Comparison of ENCODE assay signal across 19 cellular contexts in genomic region chr5:135160036-135160675, GRCh38.
DNase-seq lines count a peak whose midpoint lies in the region; ATAC-seq and TF ChIP-seq lines count a peak whose summit lies in the region.
"Had no signal": no experiment of that assay in that cellular context is flagged by ENCODE, and none has a peak within 500 bp of the region (broad histone marks: within the 10 kb centered on the region; RNA-seq: fewer than 3 reads in every experiment).

No MANE protein-coding gene starts in this region.

- H3K9me3 ChIP-seq in endodermal cell (ENCODE audit: control insufficient read depth, low read length) (no peaks in the 10 kb centered on the region), trophoblast cell (ENCODE audit: insufficient read depth, low read depth, low read length) (peaks cover 6% of the 10 kb centered on the region)

- H2BK5ac ChIP-seq in trophoblast cell (ENCODE audit: low read depth, low read length, poor library complexity): no peak overlapping the region

- H3K9me3 Mint-ChIP-seq in endodermal cell: no peaks in the 10 kb centered on the region
- peaks cover 2 to 4% of the 10 kb centered on the region in 2 donors for H3K9me3 Mint-ChIP-seq in natural killer cell

- H2BK12ac ChIP-seq in trophoblast cell (ENCODE audit: low read length): no peak overlapping the region

- H3K27me3 Mint-ChIP-seq in endodermal cell (ENCODE audit: insufficient read depth): peaks cover 22% of the 10 kb centered on the region
- H3K27me3 Mint-ChIP-seq in natural killer cell (ENCODE audit: low read depth in 2 of 2): peaks cover 6 to 15% of the 10 kb centered on the region in 2 donors

- no peak overlapping the region for H4K12ac ChIP-seq in trophoblast cell (ENCODE audit: low read depth, low read length)

- H3K9ac ChIP-seq in endodermal cell (ENCODE audit: extremely low read depth, low read length, poor library complexity, severe bottlenecking) (peak overlapping the region; percentile 32), trophoblast cell (ENCODE audit: low read length) (no peak overlapping the region)
- H3K9ac ChIP-seq: BLaER1 had no signal

- TF ChIP-seq CTCF in endodermal cell (conservative IDR thresholded peaks at IDR 0.05): no peak
- no peak for TF ChIP-seq CTCF in natural killer cell (IDR thresholded peaks at IDR 0.05)

- no peak overlapping the region for H3K4me2 ChIP-seq in trophoblast cell (ENCODE audit: low read length)
- H3K4me2 ChIP-seq: BLaER1 had no signal

- no peaks in the 10 kb centered on the region for H3K36me3 ChIP-seq in endodermal cell (ENCODE audit: control insufficient read depth, insufficient read depth, low read length)
- H3K36me3 ChIP-seq in trophoblast cell (ENCODE audit: control insufficient read depth in 1 of 2, insufficient read depth in 2 of 2, low read length in 2 of 2): no peaks in the 10 kb centered on the region
- H3K36me3 ChIP-seq: BLaER1, HAP-1 had no signal

- H3K23ac ChIP-seq in trophoblast cell (ENCODE audit: low read length): no peak overlapping the region

- H3K4me1 ChIP-seq in endodermal cell (ENCODE audit: control insufficient read depth, insufficient read depth, low read length): peaks cover 9% of the 10 kb centered on the region
- no peaks in the 10 kb centered on the region for H3K4me1 ChIP-seq in trophoblast cell (ENCODE audit: control insufficient read depth in 1 of 2, insufficient read depth in 2 of 2, low read length in 2 of 2)
- H3K4me1 ChIP-seq: BLaER1, HAP-1 had no signal

- ATAC-seq in HG02642 (IDR thresholded peaks at IDR 0.05; ENCODE audit: poor library complexity, unreplicated experiment) (no peak), GM18498 (IDR thresholded peaks at IDR 0.05; ENCODE audit: unreplicated experiment) (no peak), natural killer cell (no peak)
- ATAC-seq: CD8-positive, alpha-beta T cell had no signal

- H3K36me3 Mint-ChIP-seq in endodermal cell (ENCODE audit: low read depth) (no peaks in the 10 kb centered on the region), natural killer cell (peaks cover 7% of the 10 kb centered on the region)
- H3K36me3 Mint-ChIP-seq: CD4-positive, CD25-positive, alpha-beta regulatory T cell; CD8-positive, alpha-beta T cell had no signal

- H3K27ac ChIP-seq in endodermal cell (ENCODE audit: low read depth, low read length) (no peak overlapping the region), trophoblast cell (ENCODE audit: low read depth, low read length) (no peak overlapping the region)
- H3K27ac ChIP-seq: 22Rv1, BLaER1, C4-2B had no signal

- H3K79me1 ChIP-seq in trophoblast cell (ENCODE audit: low read length): no peaks in the 10 kb centered on the region

- no peak overlapping the region for H2AK5ac ChIP-seq in trophoblast cell (ENCODE audit: low read length)

- no peak overlapping the region for H3K14ac ChIP-seq in trophoblast cell (ENCODE audit: low read length)

- intact Hi-C loops in natural killer cell (cut with micrococcal nuclease): no loop called here

- H3K4me1 Mint-ChIP-seq in endodermal cell (peaks cover 30% of the 10 kb centered on the region), natural killer cell (no peaks in the 10 kb centered on the region)
- H3K4me1 Mint-ChIP-seq: B cell; CD4-positive, CD25-positive, alpha-beta regulatory T cell had no signal

- H2BK120ac ChIP-seq in trophoblast cell (ENCODE audit: insufficient read depth, low read length, poor library complexity): no peak overlapping the region

- H3K27me3 ChIP-seq in endodermal cell (ENCODE audit: control insufficient read depth, insufficient read depth, low read length, poor library complexity, severe bottlenecking) (no peaks in the 10 kb centered on the region), trophoblast cell (ENCODE audit: insufficient read depth, low read length) (no peaks in the 10 kb centered on the region)
- H3K27me3 ChIP-seq: BLaER1 had no signal

- peak; percentile 2 for DNase-seq in COLO829 (ENCODE audit: low spot score)
- DNase-seq in SW480 (ENCODE audit: low spot score): peak; percentile 20
- DNase-seq in endodermal cell: no peak
- peak; percentile 16 to 90 for DNase-seq in trophoblast cell
- DNase-seq in DMS79 (lab: John Stamatoyannopoulos, UW): no peak
- no peak for DNase-seq in natural killer cell
- DNase-seq: Calu3; CD4-positive, CD25-positive, alpha-beta regulatory T cell; CD8-positive, alpha-beta T cell; DND-41; GOT3; HFFc6 had no signal

- WGBS in endodermal cell (ENCODE audit: insufficient coverage in 1 of 2, insufficient read length in 1 of 2), 2 experiments: 71 to 100% methylated on average over 1 of the region's 1 CpG
- WGBS in trophoblast cell (ENCODE audit: extremely low coverage, insufficient coverage, insufficient read length): no CpG with 5 or more reads among the region's 1 CpG

- H4K8ac ChIP-seq in trophoblast cell (ENCODE audit: low read depth, low read length): no peak overlapping the region

- no peaks in the 10 kb centered on the region for H3K79me2 ChIP-seq in trophoblast cell (ENCODE audit: control insufficient read depth, insufficient read depth, low read length, poor library complexity)

- H3K18ac ChIP-seq in trophoblast cell (ENCODE audit: low read length): no peak overlapping the region

- H3K4me3 ChIP-seq in endodermal cell (ENCODE audit: low read length) (peak overlapping the region; percentile 62), trophoblast cell (ENCODE audit: low read depth, low read length) (no peak overlapping the region)
- H3K4me3 ChIP-seq: BLaER1, HAP-1 had no signal

- H3K27ac Mint-ChIP-seq in endodermal cell (peak overlapping the region; percentile 20), natural killer cell (no peak overlapping the region)
- H3K27ac Mint-ChIP-seq: B cell; CD4-positive, CD25-positive, alpha-beta regulatory T cell; CD8-positive, alpha-beta T cell; HFFc6 had no signal

- no peak overlapping the region for H3K4me3 Mint-ChIP-seq in endodermal cell
- no peak overlapping the region for H3K4me3 Mint-ChIP-seq in natural killer cell
- H3K4me3 Mint-ChIP-seq: B cell; CD4-positive, CD25-positive, alpha-beta regulatory T cell; CD8-positive, alpha-beta T cell; HFFc6 had no signal

- no peak overlapping the region for H3K4ac ChIP-seq in trophoblast cell (ENCODE audit: low read depth, low read length)

- no peak overlapping the region for H4K91ac ChIP-seq in trophoblast cell (ENCODE audit: low read depth, low read length)

- H2AFZ ChIP-seq in trophoblast cell (ENCODE audit: insufficient read depth, low read length, poor library complexity): no peak overlapping the region

Comparison
In these comparisons a context has a peak if more than half of its experiments do, and no peak if none do; other contexts are left out.
1. DNase-seq: peak in COLO829 (single experiment), SW480 (single experiment) and trophoblast cell (2 of 2); none in endodermal cell (single experiment), DMS79 (single experiment) and natural killer cell (single experiment).